In genomic region chr2:203590496-203590895, GRCh38 we compare ENCODE assay signal across 23 cellular contexts. TPM values are rescaled to one million over a fixed set of nuclear protein-coding genes. Genes with fewer than 3 reads are reported as not detected.
DNase-seq lines count a peak whose midpoint lies in the region; ATAC-seq, FAIRE-seq and TF ChIP-seq lines count a peak whose summit lies in the region.
"Had no signal": no experiment of that assay in that cellular context is flagged by ENCODE, and none has a peak within 500 bp of the region (broad histone marks: within the 10 kb centered on the region; RNA-seq: fewer than 3 reads in every experiment).

No MANE protein-coding gene starts in this region.

- peak; percentile 10 for DNase-seq in Karpas-422
- peak; percentile 60 for DNase-seq in bronchial epithelial cell (ENCODE audit: low read depth)
- peak in 1 of 2 donors; percentile 65 for DNase-seq in foreskin keratinocyte
- DNase-seq in putamen (ENCODE audit: low spot score) = peak; percentile 21
- no peak for DNase-seq in activated T-cell treated with anti-CD3 and anti-CD28 coated beads, Interleukin-2, amount 50 U/mL, for 72 hours
- no peak for DNase-seq in NK-92 (lab: John Stamatoyannopoulos, UW; ENCODE audit: unreplicated experiment)
- DNase-seq: AML-193; Caco-2; Calu3; CD4-positive, alpha-beta T cell; CD8-positive, alpha-beta T cell; DMS79 treated with DMSO at 0.1 percent for 48 hours; GF-D8 had no signal

- H4K20me1 ChIP-seq in Karpas-422 (ENCODE audit: insufficient read depth, low read depth, low read length) = no peaks in the 10 kb centered on the region
- H4K20me1 ChIP-seq: BLaER1 treated with 17β-estradiol and CSF1 and Interleukin-3, amounts not matched to agents 10 nM and 100 nM had no signal

- H3K9ac ChIP-seq in Karpas-422 (ENCODE audit: low read length) = no peak overlapping the region
- H3K9ac ChIP-seq: BLaER1 treated with 17β-estradiol and CSF1 and Interleukin-3, amounts not matched to agents 10 nM and 100 nM had no signal

- H2AFZ ChIP-seq in Karpas-422 (ENCODE audit: low read length) = no peak overlapping the region

- no peaks in the 10 kb centered on the region for H3K9me2 ChIP-seq in Karpas-422 (replicated peaks; ENCODE audit: insufficient read depth, low read length)

- H3K36me3 Mint-ChIP-seq in activated T-cell treated with anti-CD3 and anti-CD28 coated beads, Interleukin-2, amount 50 U/mL, for 72 hours (ENCODE audit: insufficient read depth in 2 of 2) = no peaks in the 10 kb centered on the region
- H3K36me3 Mint-ChIP-seq: CD8-positive, alpha-beta T cell had no signal

- no peaks in the 10 kb centered on the region for H3K79me2 ChIP-seq in Karpas-422 (ENCODE audit: low read length)

- H3K9me3 ChIP-seq in Karpas-422 (ENCODE audit: low read length) = no peaks in the 10 kb centered on the region
- H3K9me3 ChIP-seq: A549; BLaER1 treated with 17β-estradiol and CSF1 and Interleukin-3, amounts not matched to agents 10 nM and 100 nM; Caco-2 had no signal

- peaks cover 18% of the 10 kb centered on the region for H3K4me1 Mint-ChIP-seq in activated T-cell treated with anti-CD3 and anti-CD28 coated beads, Interleukin-2, amount 50 U/mL, for 72 hours (ENCODE audit: low read depth)
- H3K4me1 Mint-ChIP-seq: B cell had no signal

- no peak overlapping the region for H3K4me3 Mint-ChIP-seq in activated T-cell treated with anti-CD3 and anti-CD28 coated beads, Interleukin-2, amount 50 U/mL, for 72 hours
- H3K4me3 Mint-ChIP-seq: B cell; CD4-positive, alpha-beta T cell; CD8-positive, alpha-beta T cell had no signal

- no peak overlapping the region for H3K4me2 ChIP-seq in Karpas-422 (ENCODE audit: low read depth, low read length, poor library complexity, severe bottlenecking)
- H3K4me2 ChIP-seq: A549 had no signal

- no peaks in the 10 kb centered on the region for H3K36me3 ChIP-seq in Karpas-422 (ENCODE audit: insufficient read depth, low read length)
- H3K36me3 ChIP-seq in bronchial epithelial cell (ENCODE audit: control insufficient read depth, insufficient read depth, low read length) = no peaks in the 10 kb centered on the region
- H3K36me3 ChIP-seq: BLaER1 treated with 17β-estradiol and CSF1 and Interleukin-3, amounts not matched to agents 10 nM and 100 nM had no signal

- H3K4me3 ChIP-seq in Karpas-422 (ENCODE audit: low read length) (no peak overlapping the region), bronchial epithelial cell (ENCODE audit: low read depth, low read length) (no peak overlapping the region)
- H3K4me3 ChIP-seq: A549; BLaER1 treated with 17β-estradiol and CSF1 and Interleukin-3, amounts not matched to agents 10 nM and 100 nM had no signal

- H3K27ac Mint-ChIP-seq in activated T-cell treated with anti-CD3 and anti-CD28 coated beads, Interleukin-2, amount 50 U/mL, for 72 hours = no peak overlapping the region
- H3K27ac Mint-ChIP-seq: B cell; CD4-positive, alpha-beta T cell; CD8-positive, alpha-beta T cell had no signal

- ATAC-seq in foreskin keratinocyte (peak; percentile 27), GM21529 (IDR thresholded peaks at IDR 0.05; ENCODE audit: unreplicated experiment) (no peak)
- no peak for ATAC-seq in activated T-cell treated with anti-CD3 and anti-CD28 coated beads, Interleukin-2, amount 50 U/mL, for 72 hours (replicated peaks in 1 of 2)
- ATAC-seq: A549; CD8-positive, alpha-beta T cell had no signal

- peaks cover 15% of the 10 kb centered on the region for H3K4me1 ChIP-seq in Karpas-422 (ENCODE audit: low read length)
- H3K4me1 ChIP-seq in foreskin keratinocyte = peaks cover 8% of the 10 kb centered on the region

- H3K9me3 Mint-ChIP-seq in activated T-cell treated with anti-CD3 and anti-CD28 coated beads, Interleukin-2, amount 50 U/mL, for 72 hours = no peaks in the 10 kb centered on the region
- H3K9me3 Mint-ChIP-seq: CD4-positive, alpha-beta T cell; CD8-positive, alpha-beta T cell had no signal

- no peak overlapping the region for H3K27ac ChIP-seq in Karpas-422 (ENCODE audit: low read length)
- no peak overlapping the region for H3K27ac ChIP-seq in foreskin keratinocyte
- H3K27ac ChIP-seq: 22Rv1; A549; BLaER1 treated with 17β-estradiol and CSF1 and Interleukin-3, amounts not matched to agents 10 nM and 100 nM; C4-2B had no signal

- no peak for TF ChIP-seq CTCF in bronchial epithelial cell (IDR thresholded peaks at IDR 0.05; ENCODE audit: insufficient read depth, low read length, severe bottlenecking)
- TF ChIP-seq CTCF in foreskin keratinocyte (conservative IDR thresholded peaks at IDR 0.05) = no peak

- no peak for FAIRE-seq in bronchial epithelial cell (lab: Jason Lieb, UNC)
- FAIRE-seq: A549, D721Med, G401.6, GM12891, GM19239 had no signal

- H3K27me3 Mint-ChIP-seq in activated T-cell treated with anti-CD3 and anti-CD28 coated beads, Interleukin-2, amount 50 U/mL, for 72 hours (ENCODE audit: low read depth) = peaks cover 3% of the 10 kb centered on the region
- H3K27me3 Mint-ChIP-seq: CD4-positive, alpha-beta T cell had no signal

- H3K27me3 ChIP-seq in Karpas-422 (ENCODE audit: low read length) = no peaks in the 10 kb centered on the region
- no peaks in the 10 kb centered on the region for H3K27me3 ChIP-seq in bronchial epithelial cell (ENCODE audit: control insufficient read depth, insufficient read depth, low read length)
- H3K27me3 ChIP-seq in foreskin keratinocyte = no peaks in the 10 kb centered on the region

RNA-seq across cellular contexts. Expression of gene RAPH1, which starts 55.4 kb away (rescaled TPM):
- not detected in 2 replicates for total RNA-seq in Karpas-422 (2014; rRNA removed; shearing (Covaris generic); ENCODE audit: low replicate concordance)
- total RNA-seq in bronchial epithelial cell (15.3 and 19.5 TPM in 2 replicates), foreskin keratinocyte (9.9 and 12.3 TPM in 2 replicates)
- polyA plus RNA-seq in foreskin keratinocyte = 1.5 and 1.9 TPM in 2 replicates
- total RNA-seq in activated T-cell treated with anti-CD3 and anti-CD28 coated beads, Interleukin-2, amount 50 U/mL, for 72 hours = 1 to 10 TPM; 3.7 to 6.0 TPM
- total RNA-seq: B cell had no signal

Comparison
In these comparisons a context has a peak if more than half of its experiments do, and no peak if none do; other contexts are left out.
1. DNase-seq: peak in Karpas-422 (single experiment), bronchial epithelial cell (single experiment) and putamen (single experiment); none in activated T-cell treated with anti-CD3 and anti-CD28 coated beads, Interleukin-2, amount 50 U/mL, for 72 hours (0 of 2) and NK-92 (single experiment).